In the genomic region with DNA sequence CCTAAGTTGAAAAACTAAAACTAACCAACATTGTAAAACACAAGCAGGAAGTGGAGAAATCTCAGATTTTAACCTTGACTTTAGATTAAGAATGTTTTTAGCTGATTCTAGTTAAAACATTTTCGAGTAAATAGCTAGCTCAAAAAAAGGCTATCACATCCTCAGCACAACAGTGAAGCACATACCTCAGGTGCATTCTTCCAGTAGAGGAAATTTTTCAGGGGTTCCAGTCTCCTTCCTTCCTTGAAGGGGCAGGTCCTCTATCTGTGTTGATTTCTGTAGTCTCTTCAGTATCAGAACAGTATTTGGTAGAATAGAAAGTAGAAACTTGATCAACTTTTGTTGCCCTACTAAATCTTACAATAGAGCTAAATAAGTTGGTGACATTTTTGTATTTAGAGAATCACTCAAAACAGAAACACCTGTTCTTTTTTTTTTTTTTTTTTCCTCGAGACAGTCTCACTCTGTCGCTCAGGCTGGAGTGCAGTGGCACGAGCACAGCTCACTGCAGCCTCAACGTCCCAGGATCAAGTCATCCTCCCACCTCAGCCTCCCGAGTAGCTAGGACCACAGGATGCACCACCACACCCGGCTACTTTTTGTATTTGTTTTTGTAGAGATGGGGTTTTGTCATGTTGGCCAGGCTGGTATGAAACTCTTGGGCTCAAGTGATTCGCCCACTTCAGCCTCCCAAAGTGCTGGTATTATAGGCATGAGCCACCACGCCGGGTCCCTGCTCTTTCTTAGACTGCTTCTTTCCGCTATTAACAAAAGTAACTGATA, we compare ENCODE assay signal across 9 cellular contexts. TPM values are rescaled to one million over a fixed set of nuclear protein-coding genes. Genes with fewer than 3 reads are reported as not detected.
A peak's percentile ranks its signal among the peaks of the same experiment; 100 is the strongest.
DNase-seq lines count a peak whose midpoint lies in the region; ATAC-seq, FAIRE-seq and TF ChIP-seq lines count a peak whose summit lies in the region.
"Had no signal": no experiment of that assay in that cellular context is flagged by ENCODE, and none has a peak within 500 bp of the region (broad histone marks: within the 10 kb centered on the region; RNA-seq: fewer than 3 reads in every experiment).

No MANE protein-coding gene starts in this region.

- DNase-seq in GM18507 (ENCODE audit: extremely low spot score, insufficient read length, low read depth) (no peak), right lobe of liver (no peak), AG08395 (ENCODE audit: low spot score) (no peak), NCI-H146 (lab: John Stamatoyannopoulos, UW) (no peak), head of caudate nucleus (no peak), DMS153 treated with DMSO at 0.1 percent for 48 hours (lab: John Stamatoyannopoulos, UW; ENCODE audit: unreplicated experiment) (no peak)
- DNase-seq: NCI-H345 had no signal

- peak; percentile 24 for FAIRE-seq in GM18507 (lab: Jason Lieb, UNC)

- 81% methylated on average over 11 of the region's 11 CpGs for WGBS in right lobe of liver (ENCODE audit: insufficient coverage, low coverage, low lambda C conversion rate, missing lambda C conversion rate)

- H3K4me3 ChIP-seq in right lobe of liver = peak overlapping the region in 1 of 3 donors; percentile 32

- ATAC-seq in GM21576 (IDR thresholded peaks at IDR 0.05; ENCODE audit: unreplicated experiment) = peak; percentile 43
- ATAC-seq in HG03575 (IDR thresholded peaks at IDR 0.05; ENCODE audit: extremely low read depth, insufficient number of reproducible peaks, low FRiP score, unreplicated experiment) = peak; percentile 16
- peak in 3 of 4 donors; percentile 18 to 26 (median 23) for ATAC-seq in right lobe of liver

- no peak for TF ChIP-seq POLR2A in right lobe of liver (IDR thresholded peaks at IDR 0.05)

- H3K27ac ChIP-seq in right lobe of liver = peak overlapping the region in 2 of 3 donors; percentile 50 to 82

- intact Hi-C loops in right lobe of liver (cut with DNase I) = no loop called here
- intact Hi-C loops in head of caudate nucleus (cut with DNase I) = no loop called here

- no peak for TF ChIP-seq CTCF in right lobe of liver (IDR thresholded peaks at IDR 0.05)

- no peaks in the 10 kb centered on the region for H3K27me3 ChIP-seq in right lobe of liver

- no peaks in the 10 kb centered on the region for H3K4me1 ChIP-seq in right lobe of liver

- H3K36me3 ChIP-seq in right lobe of liver = no peaks in the 10 kb centered on the region

- H3K9me3 ChIP-seq in right lobe of liver = no peaks in the 10 kb centered on the region

RNA-seq across cellular contexts. Expression of a gene that starts 6.9 kb away (rescaled TPM):
- total RNA-seq in right lobe of liver = 10 to 100 TPM in 1 of 6 experiments, 1 to 10 TPM in 5; 6.5 to 11.3 (median 7.7) TPM
